8 cellular contexts compared by ENCODE assay signal in genomic region chr6:29942275-29943052, GRCh38. TPM values are rescaled to one million over a fixed set of nuclear protein-coding genes. Genes with fewer than 3 reads are reported as not detected.
A peak's percentile ranks its signal among the peaks of the same experiment; 100 is the strongest.
DNase-seq lines count a peak whose midpoint lies in the region; ATAC-seq lines count a peak whose summit lies in the region.

HLA-A (plus strand) TSS chr6:29942532; CDS start chr6:29942554, 22 bp downstream.

- no peaks in the 10 kb centered on the region for H3K79me1 ChIP-seq in mesenchymal stem cell (replicated peaks; ENCODE audit: low read length, poor library complexity, severe bottlenecking)

- peak within 1 kb of the TSS; percentile 99 for H3K27ac Mint-ChIP-seq in activated CD8-positive, alpha-beta memory T cell treated with anti-CD3 and anti-CD28 coated beads, Interleukin-2, amount 10 ng/mL, durations not matched to agents 7 days and 5 days

- CTCF ChIA-PET in activated CD8-positive, alpha-beta memory T cell treated with anti-CD3 and anti-CD28 coated beads, Interleukin-2, amount 10 ng/mL, durations not matched to agents 7 days and 5 days (lab: Charles Lee), result interaction anchor here (0.8 to 1.4 kb wide), 2 partner anchors 23 to 94 kb away, joined by 3 to 9 read pairs; no protein-coding TSS in a partner anchor

- no peaks in the 10 kb centered on the region for H3K27me3 Mint-ChIP-seq in activated CD8-positive, alpha-beta memory T cell treated with anti-CD3 and anti-CD28 coated beads, Interleukin-2, amount 10 ng/mL, durations not matched to agents 7 days and 5 days

- peak within 1 kb of the TSS; percentile 67 to 73 for H3K18ac ChIP-seq in mesenchymal stem cell (ENCODE audit: low read depth in 1 of 2, low read length in 2 of 2)

- WGBS in mesenchymal stem cell, result 4% methylated on average over 54 of the region's 68 CpGs

- H3K4me1 ChIP-seq in endocrine pancreas (ENCODE audit: control insufficient read depth, insufficient read depth, low read length) (peaks cover 5% of the 10 kb centered on the region), mesenchymal stem cell (ENCODE audit: control insufficient read depth, insufficient read depth, low read depth, low read length) (peaks cover 3% of the 10 kb centered on the region)

- no peak within 1 kb of the TSS for H4K91ac ChIP-seq in mesenchymal stem cell (ENCODE audit: low read length)

- H2AK5ac ChIP-seq in mesenchymal stem cell (ENCODE audit: low read length, severe bottlenecking), result no peak within 1 kb of the TSS

- peak within 1 kb of the TSS; percentile 63 for H3K4me3 ChIP-seq in endocrine pancreas (ENCODE audit: control insufficient read depth, insufficient read depth, low read length)
- H3K4me3 ChIP-seq in mesenchymal stem cell (ENCODE audit: insufficient read depth in 1 of 2, low read depth in 1 of 2, low read length in 2 of 2), result peak within 1 kb of the TSS; percentile 62 to 78

- no peak within 1 kb of the TSS for H2BK5ac ChIP-seq in mesenchymal stem cell (ENCODE audit: low read depth, low read length, poor library complexity, severe bottlenecking)

- H3K27ac ChIP-seq in mesenchymal stem cell (ENCODE audit: low read length, poor library complexity, severe bottlenecking), result no peak within 1 kb of the TSS

- peak; percentile 91 for DNase-seq in COLO829 (ENCODE audit: low spot score)
- DNase-seq in HT1080 (ENCODE audit: low read depth), result peak; percentile 85
- peak; percentile 93 for DNase-seq in NOMO-1 treated with DMSO at 0.1 percent for 48 hours (lab: John Stamatoyannopoulos, UW; ENCODE audit: unreplicated experiment)
- peak; percentile 97 for DNase-seq in activated CD8-positive, alpha-beta memory T cell treated with anti-CD3 and anti-CD28 coated beads, Interleukin-2, amount 10 ng/mL, durations not matched to agents 7 days and 5 days
- DNase-seq in mesenchymal stem cell, result peak; percentile 99
- DNase-seq in stimulated activated CD8-positive, alpha-beta memory T cell treated with anti-CD3 and anti-CD28 coated beads, Interleukin-12 subunit alpha, Interleukin-12 subunit beta, amount 100 ng/mL, for 24 hours (ENCODE audit: extremely low read depth), result peak; percentile 84

- no peaks in the 10 kb centered on the region for H3K36me3 ChIP-seq in endocrine pancreas (ENCODE audit: control insufficient read depth, insufficient read depth, low read length)
- H3K36me3 ChIP-seq in mesenchymal stem cell (ENCODE audit: control insufficient read depth in 1 of 2, insufficient read depth in 2 of 2, low read depth in 1 of 2, low read length in 2 of 2), result peaks cover 7 to 30% of the 10 kb centered on the region in 2 experiments

- H2AFZ ChIP-seq in mesenchymal stem cell (ENCODE audit: low read depth, low read length), result no peak within 1 kb of the TSS

- H3K9ac ChIP-seq in endocrine pancreas (ENCODE audit: control insufficient read depth, insufficient read depth, low read length), result peak within 1 kb of the TSS; percentile 60
- peak within 1 kb of the TSS; percentile 97 for H3K9ac ChIP-seq in mesenchymal stem cell (ENCODE audit: low read length)

- H3K4ac ChIP-seq in mesenchymal stem cell (ENCODE audit: low read depth in 1 of 2, low read length in 2 of 2), result peak within 1 kb of the TSS in 1 of 2 experiments; percentile 79

- ATAC-seq in GM21367 (IDR thresholded peaks at IDR 0.05; ENCODE audit: unreplicated experiment), result peak; percentile 84
- peak; percentile 87 for ATAC-seq in activated CD8-positive, alpha-beta memory T cell treated with anti-CD3 and anti-CD28 coated beads, Interleukin-2, amount 10 ng/mL, durations not matched to agents 7 days and 5 days

- peaks cover 2% of the 10 kb centered on the region for H3K9me3 Mint-ChIP-seq in activated CD8-positive, alpha-beta memory T cell treated with anti-CD3 and anti-CD28 coated beads, Interleukin-2, amount 10 ng/mL, durations not matched to agents 7 days and 5 days (ENCODE audit: low read depth)

- no peaks in the 10 kb centered on the region for H3K9me3 ChIP-seq in endocrine pancreas (ENCODE audit: control insufficient read depth, low read length)
- no peaks in the 10 kb centered on the region for H3K9me3 ChIP-seq in mesenchymal stem cell (ENCODE audit: control insufficient read depth, low read length)

- H2BK15ac ChIP-seq in mesenchymal stem cell (ENCODE audit: low read depth, poor library complexity, severe bottlenecking), result no peak within 1 kb of the TSS

- peaks cover 39% of the 10 kb centered on the region for H3K4me1 Mint-ChIP-seq in activated CD8-positive, alpha-beta memory T cell treated with anti-CD3 and anti-CD28 coated beads, Interleukin-2, amount 10 ng/mL, durations not matched to agents 7 days and 5 days

- H3K23ac ChIP-seq in mesenchymal stem cell (ENCODE audit: low read length in 2 of 2), result peak within 1 kb of the TSS in 1 of 2 experiments; percentile 80

- no peak within 1 kb of the TSS for H2BK120ac ChIP-seq in mesenchymal stem cell (ENCODE audit: low read depth, low read length)

- peak within 1 kb of the TSS in 1 of 2 experiments; percentile 75 for H3K14ac ChIP-seq in mesenchymal stem cell (ENCODE audit: low read length in 2 of 2)

- H4K8ac ChIP-seq in mesenchymal stem cell (ENCODE audit: low read length), result peak within 1 kb of the TSS; percentile 82

- H3K27me3 ChIP-seq in endocrine pancreas (ENCODE audit: control insufficient read depth, insufficient read depth, low read length) (no peaks in the 10 kb centered on the region), mesenchymal stem cell (ENCODE audit: control insufficient read depth in 1 of 2, insufficient read depth in 1 of 2, low read length in 2 of 2) (no peaks in the 10 kb centered on the region)

- H3K4me2 ChIP-seq in mesenchymal stem cell (ENCODE audit: low read length, poor library complexity, severe bottlenecking), result peak within 1 kb of the TSS; percentile 55

- no peak within 1 kb of the TSS for H2BK12ac ChIP-seq in mesenchymal stem cell (ENCODE audit: low read length in 2 of 2)

- H3K36me3 Mint-ChIP-seq in activated CD8-positive, alpha-beta memory T cell treated with anti-CD3 and anti-CD28 coated beads, Interleukin-2, amount 10 ng/mL, durations not matched to agents 7 days and 5 days, result peaks cover 50% of the 10 kb centered on the region

- peak within 1 kb of the TSS; percentile 88 for H3K4me3 Mint-ChIP-seq in activated CD8-positive, alpha-beta memory T cell treated with anti-CD3 and anti-CD28 coated beads, Interleukin-2, amount 10 ng/mL, durations not matched to agents 7 days and 5 days

RNA-seq across cellular contexts. Expression of gene HLA-A, which starts in this region (rescaled TPM):
- 84.8 and 89.9 TPM in 2 replicates for total RNA-seq in HT1080 (2014; rRNA removed; shearing (Covaris generic))
- polyA plus RNA-seq in HT1080 (2015; cell fraction: cytosol; rRNA removed), result 104 and 124 TPM in 2 replicates
- polyA plus RNA-seq in HT1080 (2015; cell fraction: nucleus; rRNA removed), result 165 and 175 TPM in 2 replicates
- total RNA-seq in activated CD8-positive, alpha-beta memory T cell treated with anti-CD3 and anti-CD28 coated beads, Interleukin-2, amount 10 ng/mL, durations not matched to agents 7 days and 5 days, result 1,000 to 10,000 TPM; 1,622 to 2,021 TPM
- polyA plus RNA-seq in mesenchymal stem cell (2013, experiment 1 of 2), result 501 TPM
- polyA plus RNA-seq in mesenchymal stem cell (2013, experiment 2 of 2), result 521 TPM

Comparison
In these comparisons a context has a peak if more than half of its experiments do, and no peak if none do; other contexts are left out.
1. RNA of gene HLA-A (total RNA-seq): 1,622 to 2,021 TPM in activated CD8-positive, alpha-beta memory T cell treated with anti-CD3 and anti-CD28 coated beads, Interleukin-2, amount 10 ng/mL, durations not matched to agents 7 days and 5 days; 84.8 to 89.9 TPM in HT1080; every median in the first group is over 10 times any median in the second.
2. Peak in every context shown above with its lines, with median percentiles within 50 percentile points of each other: DNase-seq.